10 cellular contexts compared by ENCODE assay signal in genomic region chr2:158189526-158189925, GRCh38.
DNase-seq lines count a peak whose midpoint lies in the region; ATAC-seq lines count a peak whose summit lies in the region.
"Had no signal": no experiment of that assay in that cellular context is flagged by ENCODE, and none has a peak within 500 bp of the region (broad histone marks: within the 10 kb centered on the region; RNA-seq: fewer than 3 reads in every experiment).

No MANE protein-coding gene starts in this region.

- no peak overlapping the region for H3K27ac ChIP-seq in BLaER1
- no peak overlapping the region for H3K27ac ChIP-seq in mesendoderm (ENCODE audit: low read depth, low read length)
- H3K27ac ChIP-seq: foreskin keratinocyte had no signal

- H3K79me2 ChIP-seq in mesendoderm (ENCODE audit: control insufficient read depth, insufficient read depth, low read length), result no peaks in the 10 kb centered on the region

- no peak overlapping the region for H4K5ac ChIP-seq in mesendoderm (ENCODE audit: low read length)

- H2BK120ac ChIP-seq in mesendoderm (ENCODE audit: low read depth, low read length), result no peak overlapping the region

- H3K36me3 ChIP-seq in BLaER1, result no peaks in the 10 kb centered on the region
- no peaks in the 10 kb centered on the region for H3K36me3 ChIP-seq in mesendoderm (ENCODE audit: control insufficient read depth, insufficient read depth, low read length)

- intact Hi-C loops in posterior vena cava (cut with DNase I), result no loop called here

- no peak overlapping the region for H3K56ac ChIP-seq in mesendoderm (ENCODE audit: low read length)

- H3K27me3 ChIP-seq in BLaER1 (no peaks in the 10 kb centered on the region), mesendoderm (ENCODE audit: insufficient read depth, low read length, poor library complexity) (no peaks in the 10 kb centered on the region)

- H3K4me3 ChIP-seq in BLaER1, result no peak overlapping the region
- H3K4me3 ChIP-seq in mesendoderm (ENCODE audit: low read length), result no peak overlapping the region

- H3K9ac ChIP-seq in BLaER1 (no peak overlapping the region), mesendoderm (ENCODE audit: low read length) (no peak overlapping the region)

- H3K9me3 ChIP-seq in BLaER1, result no peaks in the 10 kb centered on the region

- no peak overlapping the region for H2BK15ac ChIP-seq in mesendoderm (replicated peaks; ENCODE audit: low read depth)

- H3K79me1 ChIP-seq in mesendoderm (ENCODE audit: low read length), result no peaks in the 10 kb centered on the region

- H3K23ac ChIP-seq in mesendoderm (ENCODE audit: low read length), result no peak overlapping the region

- no peak overlapping the region for H3K18ac ChIP-seq in mesendoderm (ENCODE audit: low read length)

- H3K4me2 ChIP-seq in BLaER1, result peak overlapping the region; percentile 68
- no peak overlapping the region for H3K4me2 ChIP-seq in mesendoderm (ENCODE audit: low read length)

- no peak overlapping the region for H4K8ac ChIP-seq in mesendoderm (ENCODE audit: low read depth, low read length)

- DNase-seq in NCI-H69 (lab: John Stamatoyannopoulos, UW) (peak; percentile 39), mesendoderm (no peak), HUDEP-2 (lab: John Stamatoyannopoulos, UW; ENCODE audit: unreplicated experiment in 76 of 76) (no peak), posterior vena cava (ENCODE audit: low spot score) (no peak)
- no peak for DNase-seq in activated CD4-positive, CD25-positive, alpha-beta regulatory T cell treated with anti-CD3 and anti-CD28 coated beads, Interleukin-2, amount 50 U/mL, for 72 hours
- DNase-seq: foreskin keratinocyte, NCI-H226 had no signal

- H2AK5ac ChIP-seq in mesendoderm (ENCODE audit: low read length), result no peak overlapping the region

- ATAC-seq in GM19324 (IDR thresholded peaks at IDR 0.05; ENCODE audit: low FRiP score, unreplicated experiment), result peak; percentile 42
- ATAC-seq in HG02981 (IDR thresholded peaks at IDR 0.05; ENCODE audit: unreplicated experiment), result peak; percentile 45
- ATAC-seq: foreskin keratinocyte had no signal

- H3K4me1 ChIP-seq in BLaER1 (peaks cover 44% of the 10 kb centered on the region), mesendoderm (ENCODE audit: control insufficient read depth, low read depth, low read length) (no peaks in the 10 kb centered on the region)
- H3K4me1 ChIP-seq: foreskin keratinocyte had no signal

- H2BK5ac ChIP-seq in mesendoderm (ENCODE audit: low read length), result no peak overlapping the region

- no peak overlapping the region for H3K4ac ChIP-seq in mesendoderm (ENCODE audit: low read depth, low read length)

- H4K20me1 ChIP-seq in BLaER1, result no peaks in the 10 kb centered on the region
